Comparison of ENCODE assay signal across 9 cellular contexts in genomic region chr2:112582314-112582746, GRCh38. TPM values are rescaled to one million over a fixed set of nuclear protein-coding genes. Genes with fewer than 3 reads are reported as not detected.
DNase-seq lines count a peak whose midpoint lies in the region; ATAC-seq and TF ChIP-seq lines count a peak whose summit lies in the region.
"Had no signal": no experiment of that assay in that cellular context is flagged by ENCODE, and none has a peak within 500 bp of the region (broad histone marks: within the 10 kb centered on the region; RNA-seq: fewer than 3 reads in every experiment).

No MANE protein-coding gene starts in this region.

- H3K27me3 Mint-ChIP-seq in activated T-cell treated with anti-CD3 and anti-CD28 coated beads, Interleukin-2, amount 50 U/mL, for 4 hours (ENCODE audit: low read depth), result no peaks in the 10 kb centered on the region

- H3K4me1 Mint-ChIP-seq in activated T-cell treated with anti-CD3 and anti-CD28 coated beads, Interleukin-2, amount 50 U/mL, for 4 hours (ENCODE audit: low read depth), result peaks cover 40% of the 10 kb centered on the region

- TF ChIP-seq CTCF in HL-60 (IDR thresholded peaks at IDR 0.05; ENCODE audit: insufficient read depth, low read length) (peak; percentile 24), gastrocnemius medialis (IDR thresholded peaks at IDR 0.05 in 4 of 5, conservative IDR thresholded peaks at IDR 0.05 in 1 of 5) (peak; percentile 31 to 66 (median 63))

- no peak overlapping the region for H3K4me3 ChIP-seq in HL-60 (replicated peaks; ENCODE audit: insufficient read depth, low read length)
- H3K4me3 ChIP-seq in gastrocnemius medialis, result no peak overlapping the region
- H3K4me3 ChIP-seq: skin epidermis had no signal

- peaks cover 10% of the 10 kb centered on the region for H3K36me3 Mint-ChIP-seq in activated T-cell treated with anti-CD3 and anti-CD28 coated beads, Interleukin-2, amount 50 U/mL, for 4 hours (ENCODE audit: insufficient read depth)

- peak; percentile 54 for DNase-seq in COR-L47 (lab: John Stamatoyannopoulos, UW)
- peak; percentile 32 to 52 for DNase-seq in HL-60 (ENCODE audit: low read depth in 1 of 2, low spot score in 1 of 2)
- peak; percentile 34 for DNase-seq in NCI-H82 treated with DMSO at 0.1 percent for 48 hours (lab: John Stamatoyannopoulos, UW; ENCODE audit: unreplicated experiment)
- DNase-seq in activated T-cell treated with anti-CD3 and anti-CD28 coated beads, Interleukin-2, amount 50 U/mL, for 4 hours, result no peak
- peak; percentile 22 for DNase-seq in germinal center (ENCODE audit: low spot score)
- DNase-seq in gastrocnemius medialis, result no peak
- no peak for DNase-seq in T1000 (lab: John Stamatoyannopoulos, UW)

- peak overlapping the region; percentile 52 for H3K4me3 Mint-ChIP-seq in activated T-cell treated with anti-CD3 and anti-CD28 coated beads, Interleukin-2, amount 50 U/mL, for 4 hours

- intact Hi-C loops in gastrocnemius medialis (cut with DNase I; ENCODE audit: low total_unique reads), result loop anchor here (2.0 kb wide), 1 partner anchor 40 kb away; the partner anchor contains the start of gene POLR1B

- no peaks in the 10 kb centered on the region for H3K9me3 Mint-ChIP-seq in activated T-cell treated with anti-CD3 and anti-CD28 coated beads, Interleukin-2, amount 50 U/mL, for 4 hours

- peak in 1 of 2 donors; percentile 8 for ATAC-seq in activated T-cell treated with anti-CD3 and anti-CD28 coated beads, Interleukin-2, amount 50 U/mL, for 4 hours
- ATAC-seq in gastrocnemius medialis (peak in 1 of 2 donors; percentile 8), GM18861 (IDR thresholded peaks at IDR 0.05; ENCODE audit: unreplicated experiment) (no peak)

- H3K27ac ChIP-seq in HL-60 (replicated peaks) (no peak overlapping the region), gastrocnemius medialis (peak overlapping the region in 2 of 4 donors; percentile 93 to 94)
- H3K27ac ChIP-seq: skin epidermis had no signal

- H3K9me3 ChIP-seq in gastrocnemius medialis, result no peaks in the 10 kb centered on the region

- no peak for TF ChIP-seq POLR2A in gastrocnemius medialis (IDR thresholded peaks at IDR 0.05)

- in situ Hi-C loops in gastrocnemius medialis (cut with MboI; ENCODE audit: low sequenced_read_pairs in 4 of 4), result loop anchor here (5.0 to 25.0 kb wide), 3 partner anchors 98 to 320 kb away; partner anchors contain the start of genes TTL (in 3 of the 4) and ZC3H8 (in 1 of the 4)

- H3K27me3 ChIP-seq in HL-60 (ENCODE audit: insufficient read depth, poor library complexity, severe bottlenecking), result no peaks in the 10 kb centered on the region
- no peaks in the 10 kb centered on the region for H3K27me3 ChIP-seq in gastrocnemius medialis

- H3K4me1 ChIP-seq in gastrocnemius medialis, result peaks cover 23 to 29% of the 10 kb centered on the region in 2 donors

- peaks cover 0 to 16% of the 10 kb centered on the region in 2 donors for H3K36me3 ChIP-seq in gastrocnemius medialis

RNA-seq across cellular contexts. Expression of gene CHCHD5, which starts 2.1 kb away (rescaled TPM):
- 10 to 100 TPM; 35.2 to 45.9 (median 45.4) TPM for total RNA-seq in activated T-cell treated with anti-CD3 and anti-CD28 coated beads, Interleukin-2, amount 50 U/mL, for 4 hours
- total RNA-seq in gastrocnemius medialis, result 10 to 100 TPM; 13.2 to 26.6 (median 24.1) TPM

RNA-seq across cellular contexts. Expression of gene POLR1B, which starts 40.1 kb away (rescaled TPM):
- 100 to 1,000 TPM in 1 of 3 donors, 10 to 100 TPM in 2; 79.8 to 104 (median 89.8) TPM for total RNA-seq in activated T-cell treated with anti-CD3 and anti-CD28 coated beads, Interleukin-2, amount 50 U/mL, for 4 hours
- 10 to 100 TPM; 13.0 to 18.1 (median 13.3) TPM for total RNA-seq in gastrocnemius medialis

Comparison
In these comparisons a context has a peak if more than half of its experiments do, and no peak if none do; other contexts are left out.
1. DNase-seq: peak in COR-L47 (single experiment), HL-60 (2 of 2), NCI-H82 treated with DMSO at 0.1 percent for 48 hours (single experiment) and germinal center (single experiment); none in activated T-cell treated with anti-CD3 and anti-CD28 coated beads, Interleukin-2, amount 50 U/mL, for 4 hours (single experiment), gastrocnemius medialis (0 of 2) and T1000 (single experiment).
2. RNA of gene POLR1B, which starts 40.1 kb away (total RNA-seq): 79.8 to 104 TPM in activated T-cell treated with anti-CD3 and anti-CD28 coated beads, Interleukin-2, amount 50 U/mL, for 4 hours; 13.0 to 18.1 TPM in gastrocnemius medialis; every median in the first group is over 4 times any median in the second.